4 cellular contexts compared by ENCODE assay signal in genomic region chr4:176624983-176625610, GRCh38.
DNase-seq lines count a peak whose midpoint lies in the region; FAIRE-seq and TF ChIP-seq lines count a peak whose summit lies in the region.
"Not testable (repeated sequence)": the region's sequence is repeated elsewhere in the genome, so short reads cannot be mapped to it uniquely, and the experiment has no call there.

No MANE protein-coding gene starts in this region.

- not testable (repeated sequence) for TF ChIP-seq CTCF in kidney (IDR thresholded peaks at IDR 0.05; ENCODE audit: borderline replicate concordance, extremely low read depth, insufficient read depth); testis (IDR thresholded peaks at IDR 0.05)

- FAIRE-seq in kidney (lab: Jason Lieb, UNC) = not testable (repeated sequence)

- not testable (repeated sequence) for H3K27ac ChIP-seq in kidney (ENCODE audit: low read depth in 2 of 2, low read length in 2 of 2); testis

- not testable (repeated sequence) for H3K36me3 ChIP-seq in kidney (ENCODE audit: control insufficient read depth in 1 of 2, insufficient read depth in 2 of 2, low read length in 2 of 2); testis (ENCODE audit: low read depth, missing control alignments)

- not testable (repeated sequence) for H3K27me3 ChIP-seq in testis

- not testable (repeated sequence) for TF ChIP-seq POLR2A in testis (IDR thresholded peaks at IDR 0.05)

- intact Hi-C loops in kidney (cut with DNase I); testis (cut with DNase I; ENCODE audit: low total_unique reads): not testable (repeated sequence)

- not testable (repeated sequence) for H3K9ac ChIP-seq in kidney (ENCODE audit: low read length in 2 of 2)

- peak; percentile 5 for DNase-seq in activated gamma-delta T cell (lab: John Stamatoyannopoulos, UW)
- peak; percentile 67 for DNase-seq in kidney
- DNase-seq in stimulated activated CD4-positive, alpha-beta T cell treated with anti-CD3 and anti-CD28 coated beads, Interleukin-1b, Interleukin-23, amount 100 ng/mL, for 48 hours = peak; percentile 1
- not testable (repeated sequence) for DNase-seq in testis

- 75 to 91% methylated on average over 19 to 27 of the region's 37 CpGs for WGBS in testis, 2 donors

- not testable (repeated sequence) for H3K9me3 ChIP-seq in kidney (ENCODE audit: control insufficient read depth in 1 of 2, low read length in 2 of 2); testis

- not testable (repeated sequence) for H3K4me1 ChIP-seq in kidney (ENCODE audit: control insufficient read depth in 1 of 2, insufficient read depth in 1 of 2, low read depth in 1 of 2, low read length in 2 of 2); testis

- not testable (repeated sequence) for H3K4me3 ChIP-seq in kidney (ENCODE audit: low read length in 2 of 2)
- peak overlapping the region; percentile 12 to 52 for H3K4me3 ChIP-seq in testis
